ENCODE assay signal across 12 cellular contexts in the genomic region with DNA sequence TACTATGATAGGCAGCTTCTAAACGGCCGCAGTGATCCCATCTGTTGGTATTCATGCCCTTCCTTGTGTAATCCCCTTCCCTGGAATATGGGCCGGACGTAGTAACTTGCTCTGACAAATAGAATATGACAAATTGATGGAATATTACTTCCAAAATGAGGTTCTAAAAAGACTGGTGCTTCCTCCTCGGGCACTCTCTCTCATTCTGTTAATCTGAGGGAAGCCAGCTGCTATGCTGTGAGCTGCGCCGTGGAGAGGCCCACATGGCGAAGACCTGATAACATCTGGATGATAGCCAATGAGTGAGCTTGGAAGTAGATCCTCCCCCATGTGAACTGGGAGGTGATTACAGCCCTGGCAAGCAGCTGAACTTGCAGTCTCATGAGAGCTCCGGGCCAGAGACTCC. TPM values are rescaled to one million over a fixed set of nuclear protein-coding genes. Genes with fewer than 3 reads are reported as not detected.
A peak's percentile ranks its signal among the peaks of the same experiment; 100 is the strongest.
DNase-seq lines count a peak whose midpoint lies in the region; ATAC-seq and TF ChIP-seq lines count a peak whose summit lies in the region.
"Had no signal": no experiment of that assay in that cellular context is flagged by ENCODE, and none has a peak within 500 bp of the region (broad histone marks: within the 10 kb centered on the region; RNA-seq: fewer than 3 reads in every experiment).

No MANE protein-coding gene starts in this region.

- no peak overlapping the region for H3K4me3 Mint-ChIP-seq in chondrocyte (ENCODE audit: unreplicated experiment)
- H3K4me3 Mint-ChIP-seq: CD4-positive, CD25-positive, alpha-beta regulatory T cell had no signal

- peaks cover 49% of the 10 kb centered on the region for H3K4me1 Mint-ChIP-seq in chondrocyte (ENCODE audit: low read depth)
- H3K4me1 Mint-ChIP-seq: CD4-positive, CD25-positive, alpha-beta regulatory T cell had no signal

- peak overlapping the region; percentile 54 to 60 for H3K27ac ChIP-seq in liver (ENCODE audit: low read depth in 1 of 2, low read length in 2 of 2)
- H3K27ac ChIP-seq: Peyer's patch had no signal

- no peaks in the 10 kb centered on the region for H3K36me3 ChIP-seq in liver (ENCODE audit: control insufficient read depth in 4 of 4, insufficient read depth in 3 of 4, low read depth in 1 of 4, low read length in 3 of 4)
- H3K36me3 ChIP-seq: HAP-1, Peyer's patch had no signal

- CTCF ChIA-PET in AG04449 (lab: Yijun Ruan, JAX) = interaction anchor here (1.9 to 5.3 kb wide), 4 partner anchors 16 to 76 kb away, joined by 5 to 22 read pairs (median 6); no protein-coding TSS in a partner anchor

- TF ChIP-seq CTCF in AG04449 (IDR thresholded peaks at IDR 0.05; ENCODE audit: insufficient read depth, low read length, missing control alignments) (no peak), chondrocyte (IDR thresholded peaks at IDR 0.05) (no peak), liver (IDR thresholded peaks at IDR 0.05; ENCODE audit: low read depth, low read length, missing input control) (no peak)

- H3K27me3 ChIP-seq in liver (ENCODE audit: control insufficient read depth in 4 of 4, insufficient read depth in 4 of 4, low read length in 3 of 4) = no peaks in the 10 kb centered on the region
- H3K27me3 ChIP-seq: Peyer's patch had no signal

- H3K4me3 ChIP-seq in AG04449 (ENCODE audit: low read depth, low read length) (no peak overlapping the region), liver (ENCODE audit: low read depth in 1 of 3, low read length in 3 of 3) (no peak overlapping the region)
- H3K4me3 ChIP-seq: HAP-1, Peyer's patch had no signal

- 18% methylated on average over 9 of the region's 9 CpGs for WGBS in liver

- H3K9me3 Mint-ChIP-seq in chondrocyte (ENCODE audit: low read depth) = no peaks in the 10 kb centered on the region

- H3K36me3 Mint-ChIP-seq in chondrocyte (ENCODE audit: low read depth) = no peaks in the 10 kb centered on the region
- H3K36me3 Mint-ChIP-seq: CD4-positive, CD25-positive, alpha-beta regulatory T cell had no signal

- peak; percentile 36 for DNase-seq in AG04449 (ENCODE audit: low read depth, low spot score)
- DNase-seq in NCI-H1105 treated with DMSO at 0.1 percent for 48 hours (lab: John Stamatoyannopoulos, UW) = peak; percentile 74
- DNase-seq in chondrocyte (ENCODE audit: low spot score) = no peak
- no peak for DNase-seq in epidermal melanocyte (ENCODE audit: insufficient read length, low spot score)
- no peak for DNase-seq in 8988T
- DNase-seq in GM19238 (ENCODE audit: insufficient read length, low spot score) = no peak
- DNase-seq: CD4-positive, CD25-positive, alpha-beta regulatory T cell; dermis blood vessel endothelial cell had no signal

- peak overlapping the region in 1 of 2 donors; percentile 21 for H3K9ac ChIP-seq in liver (ENCODE audit: low read depth in 1 of 2, low read length in 2 of 2)

- H3K27ac Mint-ChIP-seq in chondrocyte (ENCODE audit: unreplicated experiment) = peak overlapping the region; percentile 62
- H3K27ac Mint-ChIP-seq: CD4-positive, CD25-positive, alpha-beta regulatory T cell had no signal

- H3K9me3 ChIP-seq in liver (ENCODE audit: control insufficient read depth in 4 of 4, low read length in 3 of 4) = no peaks in the 10 kb centered on the region
- H3K9me3 ChIP-seq: HAP-1, Peyer's patch had no signal

- POLR2A ChIA-PET in AG04449 (lab: Yijun Ruan, JAX) = no interaction called here

- ATAC-seq in GM18867 (IDR thresholded peaks at IDR 0.05; ENCODE audit: unreplicated experiment) = no peak

- peak in 1 of 2 donors; percentile 33 for TF ChIP-seq RAD21 in liver (IDR thresholded peaks at IDR 0.05)

- no peaks in the 10 kb centered on the region for H3K27me3 Mint-ChIP-seq in chondrocyte (ENCODE audit: low read depth)

- H3K4me1 ChIP-seq in liver (ENCODE audit: control insufficient read depth in 4 of 4, insufficient read depth in 4 of 4, low read length in 3 of 4) = peaks cover 0 to 6% (median 1%) of the 10 kb centered on the region in 4 donors
- H3K4me1 ChIP-seq: HAP-1, Peyer's patch had no signal

TF ChIP-seq in liver, 16 proteins besides CTCF, POLR2A, EP300 and RAD21:
- TF ChIP-seq RXRA (IDR thresholded peaks at IDR 0.05) = peak; percentile 39 to 68
- TF ChIP-seq, protein P1, sequence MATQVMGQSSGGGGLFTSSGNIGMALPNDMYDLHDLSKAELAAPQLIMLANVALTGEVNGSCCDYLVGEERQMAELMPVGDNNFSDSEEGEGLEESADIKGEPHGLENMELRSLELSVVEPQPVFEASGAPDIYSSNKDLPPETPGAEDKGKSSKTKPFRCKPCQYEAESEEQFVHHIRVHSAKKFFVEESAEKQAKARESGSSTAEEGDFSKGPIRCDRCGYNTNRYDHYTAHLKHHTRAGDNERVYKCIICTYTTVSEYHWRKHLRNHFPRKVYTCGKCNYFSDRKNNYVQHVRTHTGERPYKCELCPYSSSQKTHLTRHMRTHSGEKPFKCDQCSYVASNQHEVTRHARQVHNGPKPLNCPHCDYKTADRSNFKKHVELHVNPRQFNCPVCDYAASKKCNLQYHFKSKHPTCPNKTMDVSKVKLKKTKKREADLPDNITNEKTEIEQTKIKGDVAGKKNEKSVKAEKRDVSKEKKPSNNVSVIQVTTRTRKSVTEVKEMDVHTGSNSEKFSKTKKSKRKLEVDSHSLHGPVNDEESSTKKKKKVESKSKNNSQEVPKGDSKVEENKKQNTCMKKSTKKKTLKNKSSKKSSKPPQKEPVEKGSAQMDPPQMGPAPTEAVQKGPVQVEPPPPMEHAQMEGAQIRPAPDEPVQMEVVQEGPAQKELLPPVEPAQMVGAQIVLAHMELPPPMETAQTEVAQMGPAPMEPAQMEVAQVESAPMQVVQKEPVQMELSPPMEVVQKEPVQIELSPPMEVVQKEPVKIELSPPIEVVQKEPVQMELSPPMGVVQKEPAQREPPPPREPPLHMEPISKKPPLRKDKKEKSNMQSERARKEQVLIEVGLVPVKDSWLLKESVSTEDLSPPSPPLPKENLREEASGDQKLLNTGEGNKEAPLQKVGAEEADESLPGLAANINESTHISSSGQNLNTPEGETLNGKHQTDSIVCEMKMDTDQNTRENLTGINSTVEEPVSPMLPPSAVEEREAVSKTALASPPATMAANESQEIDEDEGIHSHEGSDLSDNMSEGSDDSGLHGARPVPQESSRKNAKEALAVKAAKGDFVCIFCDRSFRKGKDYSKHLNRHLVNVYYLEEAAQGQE (IDR thresholded peaks at IDR 0.05) = no peak
- TF ChIP-seq JUND (IDR thresholded peaks at IDR 0.05) = peak in 1 of 2 donors; percentile 53
- TF ChIP-seq, protein P2, sequence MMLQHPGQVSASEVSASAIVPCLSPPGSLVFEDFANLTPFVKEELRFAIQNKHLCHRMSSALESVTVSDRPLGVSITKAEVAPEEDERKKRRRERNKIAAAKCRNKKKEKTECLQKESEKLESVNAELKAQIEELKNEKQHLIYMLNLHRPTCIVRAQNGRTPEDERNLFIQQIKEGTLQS (IDR thresholded peaks at IDR 0.05) = no peak
- peak; percentile 8 for TF ChIP-seq FOXA2 (IDR thresholded peaks at IDR 0.05)
- TF ChIP-seq HNF4G (IDR thresholded peaks at IDR 0.05) = no peak
- TF ChIP-seq, protein P3, sequence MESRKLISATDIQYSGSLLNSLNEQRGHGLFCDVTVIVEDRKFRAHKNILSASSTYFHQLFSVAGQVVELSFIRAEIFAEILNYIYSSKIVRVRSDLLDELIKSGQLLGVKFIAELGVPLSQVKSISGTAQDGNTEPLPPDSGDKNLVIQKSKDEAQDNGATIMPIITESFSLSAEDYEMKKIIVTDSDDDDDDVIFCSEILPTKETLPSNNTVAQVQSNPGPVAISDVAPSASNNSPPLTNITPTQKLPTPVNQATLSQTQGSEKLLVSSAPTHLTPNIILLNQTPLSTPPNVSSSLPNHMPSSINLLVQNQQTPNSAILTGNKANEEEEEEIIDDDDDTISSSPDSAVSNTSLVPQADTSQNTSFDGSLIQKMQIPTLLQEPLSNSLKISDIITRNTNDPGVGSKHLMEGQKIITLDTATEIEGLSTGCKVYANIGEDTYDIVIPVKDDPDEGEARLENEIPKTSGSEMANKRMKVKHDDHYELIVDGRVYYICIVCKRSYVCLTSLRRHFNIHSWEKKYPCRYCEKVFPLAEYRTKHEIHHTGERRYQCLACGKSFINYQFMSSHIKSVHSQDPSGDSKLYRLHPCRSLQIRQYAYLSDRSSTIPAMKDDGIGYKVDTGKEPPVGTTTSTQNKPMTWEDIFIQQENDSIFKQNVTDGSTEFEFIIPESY (IDR thresholded peaks at IDR 0.05) = peak; percentile 58
- no peak for TF ChIP-seq GABPA (IDR thresholded peaks at IDR 0.05 in 1 of 2, conservative IDR thresholded peaks at IDR 0.05 in 1 of 2)
- peak; percentile 70 for TF ChIP-seq SP1 (IDR thresholded peaks at IDR 0.05)
- TF ChIP-seq NR2F2 (IDR thresholded peaks at IDR 0.05) = peak; percentile 52
- TF ChIP-seq FOXA1 (IDR thresholded peaks at IDR 0.05) = no peak
- TF ChIP-seq YY1 (IDR thresholded peaks at IDR 0.05) = peak; percentile 67
- peak; percentile 29 for TF ChIP-seq TAF1 (conservative IDR thresholded peaks at IDR 0.05)
- TF ChIP-seq HNF4A (conservative IDR thresholded peaks at IDR 0.05) = peak; percentile 37 to 46
- TF ChIP-seq EGR1 (IDR thresholded peaks at IDR 0.05; ENCODE audit: low read depth in 2 of 2) = no peak
- TF ChIP-seq, protein P4, sequence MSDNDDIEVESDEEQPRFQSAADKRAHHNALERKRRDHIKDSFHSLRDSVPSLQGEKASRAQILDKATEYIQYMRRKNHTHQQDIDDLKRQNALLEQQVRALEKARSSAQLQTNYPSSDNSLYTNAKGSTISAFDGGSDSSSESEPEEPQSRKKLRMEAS (IDR thresholded peaks at IDR 0.05) = peak; percentile 71

RNA-seq across cellular contexts. Expression of a gene that starts 27.2 kb away (rescaled TPM):
- total RNA-seq in chondrocyte = 48.9 to 61.5 TPM (median 61.0 TPM) in 3 replicates
- 10 to 100 TPM in 1 of 2 donors, 1 to 10 TPM in 1; 4.4 to 30.0 TPM for total RNA-seq in liver
- polyA plus RNA-seq in liver = 10 to 100 TPM; 23.6 to 64.2 TPM

Comparison
In these comparisons a context has a peak if more than half of its experiments do, and no peak if none do; other contexts are left out.
1. DNase-seq: peak in AG04449 (single experiment) and NCI-H1105 treated with DMSO at 0.1 percent for 48 hours (single experiment); none in chondrocyte (single experiment), epidermal melanocyte (single experiment), 8988T (single experiment) and GM19238 (single experiment).